9 cellular contexts compared by ENCODE assay signal in the genomic region with DNA sequence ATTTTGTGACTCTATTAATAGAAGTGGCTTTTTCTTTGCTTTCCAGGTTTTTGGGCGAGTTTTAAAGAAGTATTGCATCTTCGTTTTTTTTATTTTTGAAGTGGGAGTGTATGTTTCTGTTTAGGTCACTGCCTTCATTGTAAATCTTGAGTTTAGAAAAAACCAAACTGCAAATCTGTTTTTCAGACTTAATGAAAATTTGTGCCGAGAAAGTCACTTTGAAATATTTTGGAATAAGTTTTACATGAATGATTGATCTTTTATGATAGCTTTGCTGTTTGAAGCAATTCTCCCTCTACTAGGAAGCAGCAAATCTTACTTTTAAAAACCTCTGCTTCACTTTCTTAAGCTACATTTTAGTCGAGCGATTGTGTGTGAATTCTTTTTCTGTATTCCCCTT. TPM values are rescaled to one million over a fixed set of nuclear protein-coding genes. Genes with fewer than 3 reads are reported as not detected.
DNase-seq lines count a peak whose midpoint lies in the region; ATAC-seq and TF ChIP-seq lines count a peak whose summit lies in the region.
"Had no signal": no experiment of that assay in that cellular context is flagged by ENCODE, and none has a peak within 500 bp of the region (broad histone marks: within the 10 kb centered on the region; RNA-seq: fewer than 3 reads in every experiment).

No MANE protein-coding gene starts in this region.

- no peaks in the 10 kb centered on the region for H3K9me2 ChIP-seq in Karpas-422 (replicated peaks; ENCODE audit: insufficient read depth, low read length)
- H3K9me2 ChIP-seq in neural cell (ENCODE audit: insufficient read depth, low read length): no peaks in the 10 kb centered on the region

- H3K9ac ChIP-seq in BLaER1 treated with 17β-estradiol and CSF1 and Interleukin-3, amounts not matched to agents 10 nM and 100 nM: peak overlapping the region; percentile 65 to 99 (median 99); a peak in 21 of 22 replicates
- H3K9ac ChIP-seq in Karpas-422 (ENCODE audit: low read length) (peak overlapping the region; percentile 87), neural cell (ENCODE audit: low read length) (no peak overlapping the region)

- no peaks in the 10 kb centered on the region for H3K27me3 ChIP-seq in BLaER1 treated with 17β-estradiol and CSF1 and Interleukin-3, amounts not matched to agents 10 nM and 100 nM
- no peaks in the 10 kb centered on the region for H3K27me3 ChIP-seq in Karpas-422 (ENCODE audit: low read length)
- no peaks in the 10 kb centered on the region for H3K27me3 ChIP-seq in ectodermal cell (ENCODE audit: control insufficient read depth, insufficient read depth, low read length, poor library complexity, severe bottlenecking)
- H3K27me3 ChIP-seq in neural cell (ENCODE audit: insufficient read depth, low read depth, low read length): no peaks in the 10 kb centered on the region

- no peak for TF ChIP-seq CTCF in neural cell (IDR thresholded peaks at IDR 0.05; ENCODE audit: poor library complexity, severe bottlenecking)

- peaks cover 42 to 75% (median 61%) of the 10 kb centered on the region in 10 experiments for H3K4me1 ChIP-seq in BLaER1 treated with 17β-estradiol and CSF1 and Interleukin-3, amounts not matched to agents 10 nM and 100 nM
- peaks cover 45% of the 10 kb centered on the region for H3K4me1 ChIP-seq in Karpas-422 (ENCODE audit: low read length)
- H3K4me1 ChIP-seq in ectodermal cell (ENCODE audit: control insufficient read depth, insufficient read depth, low read length): no peaks in the 10 kb centered on the region

- intact Hi-C loops in posterior cingulate gyrus (cut with DNase I): loop anchor here (5.0 kb wide), 1 partner anchor 155 kb away; the partner anchor contains the start of gene ME2

- 58 to 59% methylated on average over 4 to 5 of the region's 5 CpGs for WGBS in ectodermal cell, 2 experiments

- H3F3A ChIP-seq in neural cell (ENCODE audit: insufficient read depth, low read length, poor library complexity, severe bottlenecking): no peaks in the 10 kb centered on the region

- H3K79me2 ChIP-seq in Karpas-422 (ENCODE audit: low read length) (peaks cover 92% of the 10 kb centered on the region), neural cell (replicated peaks; ENCODE audit: insufficient read depth, low read length) (peaks cover 76% of the 10 kb centered on the region)

- DNase-seq in Karpas-422 (peak; percentile 50), COLO829 (ENCODE audit: low spot score) (no peak), NOMO-1 treated with DMSO at 0.1 percent for 48 hours (lab: John Stamatoyannopoulos, UW; ENCODE audit: unreplicated experiment) (no peak), posterior cingulate gyrus (no peak)
- DNase-seq: NCI-H2081 treated with DMSO at 0.1 percent for 48 hours had no signal

- no peak for TF ChIP-seq EP300 in neural cell (conservative IDR thresholded peaks at IDR 0.05; ENCODE audit: poor library complexity, severe bottlenecking)

- H3K4me3 ChIP-seq in BLaER1 treated with 17β-estradiol and CSF1 and Interleukin-3, amounts not matched to agents 10 nM and 100 nM: peak overlapping the region; percentile 75 to 95 (median 88); a peak in 16 of 20 replicates
- H3K4me3 ChIP-seq in Karpas-422 (ENCODE audit: low read length) (peak overlapping the region; percentile 90), ectodermal cell (ENCODE audit: insufficient read depth, low read depth, low read length) (peak overlapping the region; percentile 83), neural cell (ENCODE audit: low read length) (peak overlapping the region; percentile 88)

- H3K27ac ChIP-seq in BLaER1 treated with 17β-estradiol and CSF1 and Interleukin-3, amounts not matched to agents 10 nM and 100 nM: peak overlapping the region in 4 of 11 experiments; percentile 9 to 33 (median 22); a peak in 5 of 22 replicates
- no peak overlapping the region for H3K27ac ChIP-seq in Karpas-422 (ENCODE audit: low read length)
- H3K27ac ChIP-seq in ectodermal cell (ENCODE audit: insufficient read depth, low read depth, low read length, poor library complexity, severe bottlenecking): no peak overlapping the region
- no peak overlapping the region for H3K27ac ChIP-seq in neural cell (ENCODE audit: low read length)

- no peak for ATAC-seq in HG03469 (IDR thresholded peaks at IDR 0.05; ENCODE audit: unreplicated experiment)

- H2AFZ ChIP-seq in Karpas-422 (ENCODE audit: low read length): no peak overlapping the region
- H2AFZ ChIP-seq in neural cell (ENCODE audit: low read depth, low read length): no peak overlapping the region

- peaks cover 64 to 71% (median 66%) of the 10 kb centered on the region in 11 experiments for H4K20me1 ChIP-seq in BLaER1 treated with 17β-estradiol and CSF1 and Interleukin-3, amounts not matched to agents 10 nM and 100 nM
- H4K20me1 ChIP-seq in Karpas-422 (ENCODE audit: insufficient read depth, low read depth, low read length) (peaks cover 42% of the 10 kb centered on the region), neural cell (ENCODE audit: insufficient read depth) (peaks cover 12% of the 10 kb centered on the region)

- peaks cover 3 to 51% (median 24%) of the 10 kb centered on the region in 11 experiments; a peak in 15 of 22 replicates for H3K36me3 ChIP-seq in BLaER1 treated with 17β-estradiol and CSF1 and Interleukin-3, amounts not matched to agents 10 nM and 100 nM
- H3K36me3 ChIP-seq in Karpas-422 (ENCODE audit: insufficient read depth, low read length) (peaks cover 7% of the 10 kb centered on the region; the same call in 1 of the 2 replicates), ectodermal cell (ENCODE audit: control insufficient read depth, insufficient read depth, low read length) (no peaks in the 10 kb centered on the region), neural cell (ENCODE audit: insufficient read depth, low read length) (peaks cover 5% of the 10 kb centered on the region)

- no peaks in the 10 kb centered on the region for H3K9me3 ChIP-seq in BLaER1 treated with 17β-estradiol and CSF1 and Interleukin-3, amounts not matched to agents 10 nM and 100 nM (replicated peaks in 1 of 11)
- H3K9me3 ChIP-seq in Karpas-422 (ENCODE audit: low read length): no peaks in the 10 kb centered on the region
- H3K9me3 ChIP-seq in ectodermal cell (ENCODE audit: control insufficient read depth, low read length): no peaks in the 10 kb centered on the region
- H3K9me3 ChIP-seq in neural cell (ENCODE audit: low read length): no peaks in the 10 kb centered on the region

- H3K4me2 ChIP-seq in BLaER1 treated with 17β-estradiol and CSF1 and Interleukin-3, amounts not matched to agents 10 nM and 100 nM: peak overlapping the region; percentile 55 to 97 (median 86)
- H3K4me2 ChIP-seq in Karpas-422 (ENCODE audit: low read depth, low read length, poor library complexity, severe bottlenecking) (peak overlapping the region; percentile 92), neural cell (ENCODE audit: low read length) (peak overlapping the region; percentile 90)

- TF ChIP-seq RAD21 in neural cell (conservative IDR thresholded peaks at IDR 0.05): no peak

TF ChIP-seq in neural cell, 6 proteins besides CTCF, POLR2A, EP300 and RAD21:
- no peak for TF ChIP-seq TAF1 (IDR thresholded peaks at IDR 0.05; ENCODE audit: low read depth)
- no peak for TF ChIP-seq POLR2AphosphoS5 (IDR thresholded peaks at IDR 0.05)
- no peak for TF ChIP-seq SMC3 (conservative IDR thresholded peaks at IDR 0.05; ENCODE audit: poor library complexity)
- no peak for TF ChIP-seq MXI1 (conservative IDR thresholded peaks at IDR 0.05; ENCODE audit: poor library complexity, severe bottlenecking)
- TF ChIP-seq, protein P1, sequence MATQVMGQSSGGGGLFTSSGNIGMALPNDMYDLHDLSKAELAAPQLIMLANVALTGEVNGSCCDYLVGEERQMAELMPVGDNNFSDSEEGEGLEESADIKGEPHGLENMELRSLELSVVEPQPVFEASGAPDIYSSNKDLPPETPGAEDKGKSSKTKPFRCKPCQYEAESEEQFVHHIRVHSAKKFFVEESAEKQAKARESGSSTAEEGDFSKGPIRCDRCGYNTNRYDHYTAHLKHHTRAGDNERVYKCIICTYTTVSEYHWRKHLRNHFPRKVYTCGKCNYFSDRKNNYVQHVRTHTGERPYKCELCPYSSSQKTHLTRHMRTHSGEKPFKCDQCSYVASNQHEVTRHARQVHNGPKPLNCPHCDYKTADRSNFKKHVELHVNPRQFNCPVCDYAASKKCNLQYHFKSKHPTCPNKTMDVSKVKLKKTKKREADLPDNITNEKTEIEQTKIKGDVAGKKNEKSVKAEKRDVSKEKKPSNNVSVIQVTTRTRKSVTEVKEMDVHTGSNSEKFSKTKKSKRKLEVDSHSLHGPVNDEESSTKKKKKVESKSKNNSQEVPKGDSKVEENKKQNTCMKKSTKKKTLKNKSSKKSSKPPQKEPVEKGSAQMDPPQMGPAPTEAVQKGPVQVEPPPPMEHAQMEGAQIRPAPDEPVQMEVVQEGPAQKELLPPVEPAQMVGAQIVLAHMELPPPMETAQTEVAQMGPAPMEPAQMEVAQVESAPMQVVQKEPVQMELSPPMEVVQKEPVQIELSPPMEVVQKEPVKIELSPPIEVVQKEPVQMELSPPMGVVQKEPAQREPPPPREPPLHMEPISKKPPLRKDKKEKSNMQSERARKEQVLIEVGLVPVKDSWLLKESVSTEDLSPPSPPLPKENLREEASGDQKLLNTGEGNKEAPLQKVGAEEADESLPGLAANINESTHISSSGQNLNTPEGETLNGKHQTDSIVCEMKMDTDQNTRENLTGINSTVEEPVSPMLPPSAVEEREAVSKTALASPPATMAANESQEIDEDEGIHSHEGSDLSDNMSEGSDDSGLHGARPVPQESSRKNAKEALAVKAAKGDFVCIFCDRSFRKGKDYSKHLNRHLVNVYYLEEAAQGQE (IDR thresholded peaks at IDR 0.05; ENCODE audit: borderline replicate concordance): no peak
- no peak for TF ChIP-seq EZH2 (IDR thresholded peaks at IDR 0.05; ENCODE audit: borderline replicate concordance, insufficient read depth, low read length, poor library complexity, severe bottlenecking)

RNA-seq across cellular contexts. Expression of gene SMAD4, which starts 2.2 kb away (rescaled TPM):
- total RNA-seq in Karpas-422 (2014; rRNA removed; shearing (Covaris generic); ENCODE audit: low replicate concordance): 68.1 and 101 TPM in 2 replicates
- 160 TPM for polyA plus RNA-seq in ectodermal cell (2013, experiment 1 of 4)
- polyA plus RNA-seq in ectodermal cell (2013, experiment 2 of 4): 168 TPM
- 127 TPM for polyA plus RNA-seq in ectodermal cell (2013, experiment 3 of 4)
- polyA plus RNA-seq in ectodermal cell (2013, experiment 4 of 4): 131 TPM
- polyA plus RNA-seq in neural cell: 40.2 and 49.8 TPM in 2 replicates
- polyA minus RNA-seq in neural cell: 99.8 and 130 TPM in 2 replicates
